21 cellular contexts compared by ENCODE assay signal in genomic region chr1:20033396-20033795, GRCh38. TPM values are rescaled to one million over a fixed set of nuclear protein-coding genes. Genes with fewer than 3 reads are reported as not detected.
DNase-seq lines count a peak whose midpoint lies in the region; ATAC-seq and TF ChIP-seq lines count a peak whose summit lies in the region.
"Had no signal": no experiment of that assay in that cellular context is flagged by ENCODE, and none has a peak within 500 bp of the region (broad histone marks: within the 10 kb centered on the region; RNA-seq: fewer than 3 reads in every experiment).

No MANE protein-coding gene starts in this region.

- H3K4me2 ChIP-seq in GM23248 (ENCODE audit: unreplicated experiment) = no peak overlapping the region

- ATAC-seq in heart right ventricle = no peak
- no peak for ATAC-seq in left cardiac atrium
- no peak for ATAC-seq in HG02884 (IDR thresholded peaks at IDR 0.05; ENCODE audit: unreplicated experiment)
- ATAC-seq in activated naive CD8-positive, alpha-beta T cell treated with anti-CD3 and anti-CD28 coated beads, Interleukin-2, amount 50 U/mL, for 24 hours = no peak
- ATAC-seq: HCT116 had no signal

- no peak overlapping the region for H3K27ac Mint-ChIP-seq in activated naive CD8-positive, alpha-beta T cell treated with anti-CD3 and anti-CD28 coated beads, Interleukin-2, amount 50 U/mL, for 24 hours
- H3K27ac Mint-ChIP-seq: CD14-positive monocyte; CD4-positive, alpha-beta memory T cell; HFFc6 had no signal

- H3K4me1 ChIP-seq in heart right ventricle = peaks cover 0 to 44% (median under 1%) of the 10 kb centered on the region in 9 donors
- no peaks in the 10 kb centered on the region for H3K4me1 ChIP-seq in GM23248 (ENCODE audit: insufficient read depth)

- no peak overlapping the region for H3K4me3 Mint-ChIP-seq in activated naive CD8-positive, alpha-beta T cell treated with anti-CD3 and anti-CD28 coated beads, Interleukin-2, amount 50 U/mL, for 24 hours
- H3K4me3 Mint-ChIP-seq: CD14-positive monocyte; CD4-positive, alpha-beta memory T cell; HFFc6 had no signal

- H3K4me1 Mint-ChIP-seq in activated naive CD8-positive, alpha-beta T cell treated with anti-CD3 and anti-CD28 coated beads, Interleukin-2, amount 50 U/mL, for 24 hours = peaks cover 4% of the 10 kb centered on the region
- H3K4me1 Mint-ChIP-seq: CD14-positive monocyte had no signal

- H3K27me3 ChIP-seq in heart right ventricle (no peaks in the 10 kb centered on the region), GM23248 (replicated peaks; ENCODE audit: insufficient read depth) (peaks cover 20% of the 10 kb centered on the region; the same call in 1 of the 2 replicates)

- H3K9me2 ChIP-seq in GM23248 (ENCODE audit: insufficient read depth) = no peaks in the 10 kb centered on the region

- H3K9ac ChIP-seq in GM23248 = no peak overlapping the region

- peaks cover 13% of the 10 kb centered on the region for H3K9me3 Mint-ChIP-seq in activated naive CD8-positive, alpha-beta T cell treated with anti-CD3 and anti-CD28 coated beads, Interleukin-2, amount 50 U/mL, for 24 hours
- H3K9me3 Mint-ChIP-seq: HFFc6 had no signal

- peaks cover 19% of the 10 kb centered on the region for H3K27me3 Mint-ChIP-seq in activated naive CD8-positive, alpha-beta T cell treated with anti-CD3 and anti-CD28 coated beads, Interleukin-2, amount 50 U/mL, for 24 hours

- no peaks in the 10 kb centered on the region for H3K79me2 ChIP-seq in GM23248 (ENCODE audit: insufficient read depth)

- intact Hi-C loops in heart right ventricle (cut with DNase I) = loop anchor here in 2 of 10 donors (5.0 to 10.0 kb wide), 2 partner anchors 51 to 1281 kb away; no protein-coding TSS in a partner anchor
- intact Hi-C loops in left cardiac atrium (cut with DNase I) = no loop called here

- in situ Hi-C loops in GM23248 (cut with MboI) = no loop called here

- no peaks in the 10 kb centered on the region for H4K20me1 ChIP-seq in GM23248 (ENCODE audit: insufficient read depth)

- DNase-seq in heart right ventricle (no peak), left cardiac atrium (no peak), AG20443 (ENCODE audit: low spot score) (peak; percentile 20), GM23248 (peak; percentile 20), fibroblast of the aortic adventitia (ENCODE audit: low read depth) (peak; percentile 9)
- DNase-seq in activated naive CD8-positive, alpha-beta T cell treated with anti-CD3 and anti-CD28 coated beads, Interleukin-2, amount 50 U/mL, for 24 hours = no peak
- DNase-seq: AML-193; CD4-positive, alpha-beta memory T cell; DMS153; DMS79; GDM1; GOT3; H7; HFFc6 had no signal

- H2AFZ ChIP-seq in GM23248 = no peak overlapping the region

- H3K27ac ChIP-seq in heart right ventricle (peak overlapping the region in 9 of 10 donors; percentile 30 to 93 (median 54)), GM23248 (no peak overlapping the region)

- H3K4me3 ChIP-seq in heart right ventricle (peak overlapping the region in 5 of 10 donors; percentile 8 to 58 (median 52)), GM23248 (no peak overlapping the region), fibroblast of the aortic adventitia (ENCODE audit: low read depth, low read length) (no peak overlapping the region)

- H3K9me3 ChIP-seq in heart right ventricle (peaks cover 0 to 33% (median 16%) of the 10 kb centered on the region in 11 donors), GM23248 (ENCODE audit: low read depth) (no peaks in the 10 kb centered on the region)

- no peak for TF ChIP-seq CTCF in heart right ventricle (IDR thresholded peaks at IDR 0.05)
- TF ChIP-seq CTCF in fibroblast of the aortic adventitia (IDR thresholded peaks at IDR 0.05; ENCODE audit: insufficient read depth, low read length) = no peak

- peaks cover 5% of the 10 kb centered on the region for H3K36me3 Mint-ChIP-seq in activated naive CD8-positive, alpha-beta T cell treated with anti-CD3 and anti-CD28 coated beads, Interleukin-2, amount 50 U/mL, for 24 hours (ENCODE audit: low read depth)
- H3K36me3 Mint-ChIP-seq: CD14-positive monocyte had no signal

- H3F3A ChIP-seq in GM23248 (ENCODE audit: insufficient read depth) = no peaks in the 10 kb centered on the region

- H3K36me3 ChIP-seq in heart right ventricle = no peaks in the 10 kb centered on the region
- no peaks in the 10 kb centered on the region for H3K36me3 ChIP-seq in GM23248 (ENCODE audit: low read depth)

RNA-seq across cellular contexts. Expression of gene PLA2G5, which starts 36.6 kb away (rescaled TPM):
- 10 to 100 TPM; 31.5 to 58.2 (median 49.3) TPM for total RNA-seq in heart right ventricle
- polyA plus RNA-seq in heart right ventricle = 100 to 1,000 TPM in 1 of 2 donors, 10 to 100 TPM in 1; 44.5 to 133 TPM
- total RNA-seq in left cardiac atrium = 10 to 100 TPM; 84.9 to 93.0 TPM
- not detected in 2 replicates for total RNA-seq in GM23248 (2014; rRNA removed; shearing (Covaris generic))
- 0.16 and 0.33 TPM in 2 replicates for polyA plus RNA-seq in GM23248 (2016; fragmentation: Nextera tagmentation; extraction: Ambion mirVana)
- 0.36 and 1.1 TPM in 2 replicates for total RNA-seq in fibroblast of the aortic adventitia (ENCODE audit: low replicate concordance)
- total RNA-seq: A172; CD4-positive, alpha-beta memory T cell; Daoy; HFFc6; HT-29 had no signal
- polyA plus RNA-seq: BJ; CD14-positive monocyte; CD4-positive, alpha-beta memory T cell had no signal

RNA-seq across cellular contexts. Expression of gene PLA2G2A, which starts 54.0 kb away (rescaled TPM):
- total RNA-seq in heart right ventricle = 100 to 1,000 TPM in 2 of 10 donors, 10 to 100 TPM in 5, 1 to 10 TPM in 3; 2.8 to 296 (median 32.6) TPM
- polyA plus RNA-seq in heart right ventricle = 100 to 1,000 TPM; 349 to 593 TPM
- 1,000 to 10,000 TPM in 1 of 2 donors, 100 to 1,000 TPM in 1; 376 to 1,124 TPM for total RNA-seq in left cardiac atrium
- total RNA-seq in GM23248 (2014; rRNA removed; shearing (Covaris generic)) = not detected in 2 replicates
- polyA plus RNA-seq in GM23248 (2016; fragmentation: Nextera tagmentation; extraction: Ambion mirVana) = 0.35 TPM in 1 of 2 replicates, not detected in the other
- total RNA-seq in fibroblast of the aortic adventitia (ENCODE audit: low replicate concordance) = 0.27 TPM in 1 of 2 replicates, not detected in the other
- total RNA-seq: A172; CD4-positive, alpha-beta memory T cell; Daoy; H7; HFFc6 had no signal
- polyA plus RNA-seq: BJ; CD14-positive monocyte; CD4-positive, alpha-beta memory T cell had no signal

Comparison
In these comparisons a context has a peak if more than half of its experiments do, and no peak if none do; other contexts are left out.
1. DNase-seq: peak in AG20443 (single experiment), GM23248 (single experiment) and fibroblast of the aortic adventitia (single experiment); none in heart right ventricle (0 of 2), left cardiac atrium (single experiment) and activated naive CD8-positive, alpha-beta T cell treated with anti-CD3 and anti-CD28 coated beads, Interleukin-2, amount 50 U/mL, for 24 hours (single experiment).
2. RNA of gene PLA2G5, which starts 36.6 kb away (total RNA-seq): 84.9 to 93.0 TPM in left cardiac atrium and 31.5 to 58.2 TPM in heart right ventricle; 0.36 to 1.1 TPM in fibroblast of the aortic adventitia and not detected in GM23248; every median in the first group is over 10 times any median in the second.